Comparison of ENCODE assay signal across 32 cellular contexts in the genomic region with DNA sequence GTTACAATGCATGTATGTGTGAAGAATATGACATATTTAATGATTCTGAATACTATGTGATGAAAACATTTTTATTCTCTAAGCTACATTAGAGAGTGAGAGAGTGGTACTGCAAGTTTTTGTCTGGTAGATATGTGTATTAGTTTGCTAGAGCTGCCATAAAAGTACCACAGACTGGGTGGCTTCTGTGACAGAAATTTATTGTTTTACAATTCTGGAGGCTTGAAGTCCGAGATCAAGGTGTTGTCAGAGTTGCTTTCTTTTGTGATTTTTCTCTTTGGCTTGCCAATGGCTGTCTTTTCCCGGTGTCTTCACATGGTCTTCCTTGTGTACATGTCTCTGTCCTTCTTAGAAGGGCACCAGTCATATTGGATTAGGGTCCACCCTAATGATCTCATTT. TPM values are rescaled to one million over a fixed set of nuclear protein-coding genes. Genes with fewer than 3 reads are reported as not detected.
DNase-seq lines count a peak whose midpoint lies in the region; ATAC-seq and FAIRE-seq lines count a peak whose summit lies in the region.
"Had no signal": no experiment of that assay in that cellular context is flagged by ENCODE, and none has a peak within 500 bp of the region (broad histone marks: within the 10 kb centered on the region; RNA-seq: fewer than 3 reads in every experiment).

No MANE protein-coding gene starts in this region.

- ATAC-seq in left colon (peak; percentile 99), HG03139 (IDR thresholded peaks at IDR 0.05; ENCODE audit: unreplicated experiment) (no peak), GM18909 (IDR thresholded peaks at IDR 0.05; ENCODE audit: poor library complexity, unreplicated experiment) (no peak), HG03460 (IDR thresholded peaks at IDR 0.05; ENCODE audit: unreplicated experiment) (no peak)
- ATAC-seq: GM12878 had no signal

- DNase-seq in NCI-H82 treated with DMSO at 0.1 percent for 48 hours (lab: John Stamatoyannopoulos, UW; ENCODE audit: unreplicated experiment) (peak; percentile 0), left colon (no peak), small intestine (peak; percentile 54)
- DNase-seq: 8988T; ACHN; BE2C; C1 segment of cervical spinal cord; CD4-positive, alpha-beta memory T cell; CD4-positive, CD25-positive, alpha-beta regulatory T cell; CD8-positive, alpha-beta memory T cell; COR-L47; DMS 273 treated with DMSO at 0.1 percent for 48 hours; DMS153; DMS53; DMS79; DND-41; EL; GDM1 had no signal

- no peak overlapping the region for H3K4me3 ChIP-seq in small intestine (ENCODE audit: low read depth in 1 of 2, low read length in 2 of 2)
- H3K4me3 ChIP-seq: BLaER1, GM12878 had no signal

- no peaks in the 10 kb centered on the region for H3K27me3 ChIP-seq in small intestine (ENCODE audit: control insufficient read depth in 2 of 2, insufficient read depth in 2 of 2, low read length in 2 of 2)
- H3K27me3 ChIP-seq: BE2C, BLaER1 had no signal

- no peaks in the 10 kb centered on the region for H3K9me3 ChIP-seq in small intestine (ENCODE audit: control insufficient read depth, low read depth)
- H3K9me3 ChIP-seq: BE2C, BLaER1 had no signal

- no peak overlapping the region for H3K27ac ChIP-seq in small intestine (ENCODE audit: low read depth in 1 of 2, low read length in 1 of 2)
- H3K27ac ChIP-seq: BLaER1 had no signal

- intact Hi-C loops in left colon (cut with DNase I, micrococcal nuclease) = no loop called here

- no peaks in the 10 kb centered on the region for H3K4me1 ChIP-seq in small intestine (ENCODE audit: control insufficient read depth in 2 of 2, insufficient read depth in 1 of 2, low read depth in 1 of 2, low read length in 1 of 2)
- H3K4me1 ChIP-seq: BE2C, BLaER1 had no signal

- H3K36me3 ChIP-seq in small intestine (ENCODE audit: control insufficient read depth in 2 of 2, insufficient read depth in 2 of 2, low read length in 2 of 2) = no peaks in the 10 kb centered on the region
- H3K36me3 ChIP-seq: BE2C, BLaER1 had no signal

- FAIRE-seq in small intestine (lab: Jason Lieb, UNC) = no peak
- FAIRE-seq: A204.1, GM12878, GM12892, GM18507, GM19239 had no signal

- 16 to 49% (median 23%) methylated on average over 2 of the region's 2 CpGs for WGBS in small intestine, 3 donors

RNA-seq across cellular contexts. Expression of a gene that starts 6.9 kb away (rescaled TPM):
- total RNA-seq in left colon = not detected
- polyA plus RNA-seq in small intestine = not detected
- total RNA-seq: A673; CD4-positive, alpha-beta memory T cell; CD4-positive, CD25-positive, alpha-beta regulatory T cell; CD8-positive, alpha-beta memory T cell; Daoy; G401; GM12878 had no signal
- polyA plus RNA-seq: AG04450; CD14-positive monocyte; CD4-positive, alpha-beta memory T cell; CD4-positive, CD25-positive, alpha-beta regulatory T cell; CD8-positive, alpha-beta memory T cell; GM12878 had no signal

RNA-seq across cellular contexts. Expression of a gene that starts 46.3 kb away (rescaled TPM):
- total RNA-seq in left colon = under 1 TPM in 1 of 2 donors, not detected in 1; 0.27 TPM
- polyA plus RNA-seq in small intestine = under 1 TPM in 1 of 3 donors, not detected in 2; 0.04 TPM
- total RNA-seq: A673; CD4-positive, alpha-beta memory T cell; CD4-positive, CD25-positive, alpha-beta regulatory T cell; CD8-positive, alpha-beta memory T cell; Daoy; G401; GM12878 had no signal
- polyA plus RNA-seq: CD14-positive monocyte; CD4-positive, alpha-beta memory T cell; CD4-positive, CD25-positive, alpha-beta regulatory T cell; CD8-positive, alpha-beta memory T cell; GM12878 had no signal

Comparison
In these comparisons a context has a peak if more than half of its experiments do, and no peak if none do; other contexts are left out.
1. DNase-seq: peak in NCI-H82 treated with DMSO at 0.1 percent for 48 hours (single experiment) and small intestine (single experiment); none in left colon (0 of 2).